10 cellular contexts compared by ENCODE assay signal in the genomic region with DNA sequence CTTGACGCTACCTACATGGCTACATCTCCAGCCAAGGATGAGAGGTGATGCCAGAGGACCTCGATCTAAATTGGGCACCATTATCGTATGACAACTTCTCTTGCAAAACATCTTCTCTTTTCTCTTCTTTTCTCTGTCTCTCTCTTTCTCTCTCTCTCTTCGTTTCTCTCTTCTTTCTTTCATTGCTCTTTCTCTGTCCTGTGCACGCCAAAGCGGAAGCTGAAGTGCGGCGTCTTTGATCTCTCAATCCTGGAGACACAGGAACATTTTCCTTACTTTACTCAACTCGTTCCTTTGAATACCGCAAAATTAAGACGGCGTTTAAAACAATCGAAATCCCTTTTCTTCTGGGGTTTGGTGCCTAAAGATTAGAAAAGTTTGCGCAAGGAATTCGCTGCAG.
DNase-seq lines count a peak whose midpoint lies in the region; ATAC-seq and TF ChIP-seq lines count a peak whose summit lies in the region.
"Had no signal": no experiment of that assay in that cellular context is flagged by ENCODE, and none has a peak within 500 bp of the region (broad histone marks: within the 10 kb centered on the region; RNA-seq: fewer than 3 reads in every experiment).

No MANE protein-coding gene starts in this region.

- CTCF ChIA-PET in CD4-positive, alpha-beta T cell (lab: Charles Lee) = no interaction called here

- H3K27ac Mint-ChIP-seq in CD4-positive, alpha-beta T cell = peak overlapping the region; percentile 99
- peak overlapping the region; percentile 99; the same call in 1 of the 2 replicates for H3K27ac Mint-ChIP-seq in GM23338
- peak overlapping the region; percentile 98 to 99 for H3K27ac Mint-ChIP-seq in activated naive CD4-positive, alpha-beta T cell treated with anti-CD3 and anti-CD28 coated beads, Interleukin-2, amount 50 U/mL, for 72 hours

- no peak for TF ChIP-seq CTCF in CD4-positive, alpha-beta T cell (IDR thresholded peaks at IDR 0.05)
- no peak for TF ChIP-seq CTCF in GM23338 (conservative IDR thresholded peaks at IDR 0.05; ENCODE audit: low read depth in 2 of 2)
- no peak for TF ChIP-seq CTCF in lower leg skin (IDR thresholded peaks at IDR 0.05)
- TF ChIP-seq CTCF in foreskin keratinocyte (conservative IDR thresholded peaks at IDR 0.05) = no peak

- no peak overlapping the region for H2AFZ ChIP-seq in GM23338

- H3K4me2 ChIP-seq in GM23338 = peak overlapping the region; percentile 78

- no peaks in the 10 kb centered on the region for H3K9me3 Mint-ChIP-seq in CD4-positive, alpha-beta T cell
- peaks cover 3% of the 10 kb centered on the region; the same call in 1 of the 3 replicates for H3K9me3 Mint-ChIP-seq in GM23338
- H3K9me3 Mint-ChIP-seq in activated naive CD4-positive, alpha-beta T cell treated with anti-CD3 and anti-CD28 coated beads, Interleukin-2, amount 50 U/mL, for 72 hours = no peaks in the 10 kb centered on the region

- H3K4me3 Mint-ChIP-seq in CD4-positive, alpha-beta T cell = peak overlapping the region; percentile 95
- H3K4me3 Mint-ChIP-seq in GM23338 = peak overlapping the region; percentile 89

- H3K9me3 ChIP-seq in CD4-positive, alpha-beta T cell (ENCODE audit: control insufficient read depth, low read length) = no peaks in the 10 kb centered on the region

- intact Hi-C loops in CD4-positive, alpha-beta T cell (cut with DNase I, micrococcal nuclease) = loop anchor here (1.0 to 5.0 kb wide), 4 partner anchors 66 to 177 kb away; a partner anchor contains a TSS
- intact Hi-C loops in lower leg skin (cut with DNase I; ENCODE audit: low total_unique reads) = no loop called here

- H3K27me3 Mint-ChIP-seq in CD4-positive, alpha-beta T cell = no peaks in the 10 kb centered on the region
- no peaks in the 10 kb centered on the region for H3K27me3 Mint-ChIP-seq in GM23338 (ENCODE audit: insufficient read depth, low read depth, poor library complexity)

- H3K4me1 ChIP-seq in GM23338 (ENCODE audit: insufficient read depth) (peaks cover 5% of the 10 kb centered on the region), foreskin keratinocyte (no peaks in the 10 kb centered on the region)

- DNase-seq in CD4-positive, alpha-beta T cell = no peak
- DNase-seq in GM23338 (ENCODE audit: low spot score) (peak; percentile 58), lower leg skin (ENCODE audit: low spot score in 2 of 2) (peak in 1 of 2 donors; percentile 13), NCI-H2107 (lab: John Stamatoyannopoulos, UW) (no peak), foreskin keratinocyte (no peak)
- DNase-seq in activated naive CD4-positive, alpha-beta T cell treated with anti-CD3 and anti-CD28 coated beads, Interleukin-2, amount 50 U/mL, for 72 hours (ENCODE audit: low spot score in 2 of 2) = no peak
- DNase-seq: effector CD4-positive, alpha-beta T cell; NCI-H446 had no signal

- no peaks in the 10 kb centered on the region for H3K27me3 ChIP-seq in CD4-positive, alpha-beta T cell (ENCODE audit: control insufficient read depth, insufficient read depth, low read length)
- no peaks in the 10 kb centered on the region for H3K27me3 ChIP-seq in GM23338 (ENCODE audit: insufficient read depth)
- no peaks in the 10 kb centered on the region for H3K27me3 ChIP-seq in foreskin keratinocyte

- no peaks in the 10 kb centered on the region for H3K36me3 ChIP-seq in GM23338 (ENCODE audit: insufficient read depth)

- WGBS in lower leg skin, 2 donors = 0% methylated on average over 15 of the region's 15 CpGs; no CpG with 5 or more reads in 1 of the 2 donors

- H3K27ac ChIP-seq in CD4-positive, alpha-beta T cell (ENCODE audit: low read depth, low read length) = peak overlapping the region; percentile 35
- H3K27ac ChIP-seq in GM23338 (ENCODE audit: low read depth) (peak overlapping the region; percentile 76), foreskin keratinocyte (no peak overlapping the region)

- POLR2A ChIA-PET in CD4-positive, alpha-beta T cell (lab: Charles Lee) = interaction anchor here (0.6 to 2.7 kb wide), 26 partner anchors 10 to 1455 kb away, joined by 3 to 63 read pairs (median 4); a partner anchor contains a TSS

- no peaks in the 10 kb centered on the region; the same call in 1 of the 2 replicates for H4K20me1 ChIP-seq in GM23338 (replicated peaks; ENCODE audit: insufficient read depth)

- H3K79me2 ChIP-seq in GM23338 (replicated peaks; ENCODE audit: insufficient read depth) = peaks cover 54% of the 10 kb centered on the region

- peak overlapping the region; percentile 78 for H3K4me3 ChIP-seq in GM23338
- H3K4me3 ChIP-seq in lower leg skin (ENCODE audit: low read depth, poor library complexity, severe bottlenecking) = peak overlapping the region; percentile 52

- H3K36me3 Mint-ChIP-seq in CD4-positive, alpha-beta T cell (ENCODE audit: low read depth) = peaks cover 33% of the 10 kb centered on the region
- peaks cover 3% of the 10 kb centered on the region; the same call in 2 of the 3 replicates for H3K36me3 Mint-ChIP-seq in GM23338 (ENCODE audit: low read depth)
- peaks cover 0 to 5% of the 10 kb centered on the region in 2 donors for H3K36me3 Mint-ChIP-seq in activated naive CD4-positive, alpha-beta T cell treated with anti-CD3 and anti-CD28 coated beads, Interleukin-2, amount 50 U/mL, for 72 hours

- peaks cover 57% of the 10 kb centered on the region for H3K4me1 Mint-ChIP-seq in CD4-positive, alpha-beta T cell (ENCODE audit: low read depth)
- H3K4me1 Mint-ChIP-seq in GM23338 = peaks cover 17% of the 10 kb centered on the region; the same call in 2 of the 3 replicates

- no peak for ATAC-seq in CD4-positive, alpha-beta T cell (ENCODE audit: poor library complexity)
- ATAC-seq in GM23338 (no peak), GM19328 (IDR thresholded peaks at IDR 0.05; ENCODE audit: unreplicated experiment) (no peak), HG03378 (IDR thresholded peaks at IDR 0.05; ENCODE audit: unreplicated experiment) (no peak), foreskin keratinocyte (no peak)
- peak in 1 of 2 donors; percentile 6 for ATAC-seq in activated naive CD4-positive, alpha-beta T cell treated with anti-CD3 and anti-CD28 coated beads, Interleukin-2, amount 50 U/mL, for 72 hours

- no peaks in the 10 kb centered on the region for H3F3A ChIP-seq in GM23338 (replicated peaks; ENCODE audit: low read depth)

- TF ChIP-seq POLR2A in lower leg skin (IDR thresholded peaks at IDR 0.05) = no peak

- no peaks in the 10 kb centered on the region for H3K9me2 ChIP-seq in GM23338 (ENCODE audit: insufficient read depth)

TF ChIP-seq in GM23338, 12 proteins besides CTCF, POLR2A, EP300 and RAD21 (continues in another document):
- no peak for TF ChIP-seq CREB1 (CRISPR knock-in tag; IDR thresholded peaks at IDR 0.05; ENCODE audit: low read depth)
- TF ChIP-seq, protein P1, sequence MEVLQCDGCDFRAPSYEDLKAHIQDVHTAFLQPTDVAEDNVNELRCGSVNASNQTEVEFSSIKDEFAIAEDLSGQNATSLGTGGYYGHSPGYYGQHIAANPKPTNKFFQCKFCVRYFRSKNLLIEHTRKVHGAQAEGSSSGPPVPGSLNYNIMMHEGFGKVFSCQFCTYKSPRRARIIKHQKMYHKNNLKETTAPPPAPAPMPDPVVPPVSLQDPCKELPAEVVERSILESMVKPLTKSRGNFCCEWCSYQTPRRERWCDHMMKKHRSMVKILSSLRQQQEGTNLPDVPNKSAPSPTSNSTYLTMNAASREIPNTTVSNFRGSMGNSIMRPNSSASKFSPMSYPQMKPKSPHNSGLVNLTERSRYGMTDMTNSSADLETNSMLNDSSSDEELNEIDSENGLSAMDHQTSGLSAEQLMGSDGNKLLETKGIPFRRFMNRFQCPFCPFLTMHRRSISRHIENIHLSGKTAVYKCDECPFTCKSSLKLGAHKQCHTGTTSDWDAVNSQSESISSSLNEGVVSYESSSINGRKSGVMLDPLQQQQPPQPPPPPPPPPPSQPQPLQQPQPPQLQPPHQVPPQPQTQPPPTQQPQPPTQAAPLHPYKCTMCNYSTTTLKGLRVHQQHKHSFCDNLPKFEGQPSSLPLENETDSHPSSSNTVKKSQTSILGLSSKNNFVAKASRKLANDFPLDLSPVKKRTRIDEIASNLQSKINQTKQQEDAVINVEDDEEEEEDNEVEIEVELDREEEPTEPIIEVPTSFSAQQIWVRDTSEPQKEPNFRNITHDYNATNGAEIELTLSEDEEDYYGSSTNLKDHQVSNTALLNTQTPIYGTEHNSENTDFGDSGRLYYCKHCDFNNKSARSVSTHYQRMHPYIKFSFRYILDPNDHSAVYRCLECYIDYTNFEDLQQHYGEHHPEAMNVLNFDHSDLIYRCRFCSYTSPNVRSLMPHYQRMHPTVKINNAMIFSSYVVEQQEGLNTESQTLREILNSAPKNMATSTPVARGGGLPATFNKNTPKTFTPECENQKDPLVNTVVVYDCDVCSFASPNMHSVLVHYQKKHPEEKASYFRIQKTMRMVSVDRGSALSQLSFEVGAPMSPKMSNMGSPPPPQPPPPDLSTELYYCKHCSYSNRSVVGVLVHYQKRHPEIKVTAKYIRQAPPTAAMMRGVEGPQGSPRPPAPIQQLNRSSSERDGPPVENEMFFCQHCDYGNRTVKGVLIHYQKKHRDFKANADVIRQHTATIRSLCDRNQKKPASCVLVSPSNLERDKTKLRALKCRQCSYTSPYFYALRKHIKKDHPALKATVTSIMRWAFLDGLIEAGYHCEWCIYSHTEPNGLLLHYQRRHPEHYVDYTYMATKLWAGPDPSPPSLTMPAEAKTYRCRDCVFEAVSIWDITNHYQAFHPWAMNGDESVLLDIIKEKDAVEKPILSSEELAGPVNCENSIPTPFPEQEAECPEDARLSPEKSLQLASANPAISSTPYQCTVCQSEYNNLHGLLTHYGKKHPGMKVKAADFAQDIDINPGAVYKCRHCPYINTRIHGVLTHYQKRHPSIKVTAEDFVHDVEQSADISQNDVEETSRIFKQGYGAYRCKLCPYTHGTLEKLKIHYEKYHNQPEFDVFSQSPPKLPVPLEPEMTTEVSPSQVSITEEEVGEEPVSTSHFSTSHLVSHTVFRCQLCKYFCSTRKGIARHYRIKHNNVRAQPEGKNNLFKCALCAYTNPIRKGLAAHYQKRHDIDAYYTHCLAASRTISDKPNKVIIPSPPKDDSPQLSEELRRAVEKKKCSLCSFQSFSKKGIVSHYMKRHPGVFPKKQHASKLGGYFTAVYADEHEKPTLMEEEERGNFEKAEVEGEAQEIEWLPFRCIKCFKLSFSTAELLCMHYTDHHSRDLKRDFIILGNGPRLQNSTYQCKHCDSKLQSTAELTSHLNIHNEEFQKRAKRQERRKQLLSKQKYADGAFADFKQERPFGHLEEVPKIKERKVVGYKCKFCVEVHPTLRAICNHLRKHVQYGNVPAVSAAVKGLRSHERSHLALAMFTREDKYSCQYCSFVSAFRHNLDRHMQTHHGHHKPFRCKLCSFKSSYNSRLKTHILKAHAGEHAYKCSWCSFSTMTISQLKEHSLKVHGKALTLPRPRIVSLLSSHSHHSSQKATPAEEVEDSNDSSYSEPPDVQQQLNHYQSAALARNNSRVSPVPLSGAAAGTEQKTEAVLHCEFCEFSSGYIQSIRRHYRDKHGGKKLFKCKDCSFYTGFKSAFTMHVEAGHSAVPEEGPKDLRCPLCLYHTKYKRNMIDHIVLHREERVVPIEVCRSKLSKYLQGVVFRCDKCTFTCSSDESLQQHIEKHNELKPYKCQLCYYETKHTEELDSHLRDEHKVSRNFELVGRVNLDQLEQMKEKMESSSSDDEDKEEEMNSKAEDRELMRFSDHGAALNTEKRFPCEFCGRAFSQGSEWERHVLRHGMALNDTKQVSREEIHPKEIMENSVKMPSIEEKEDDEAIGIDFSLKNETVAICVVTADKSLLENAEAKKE (CRISPR knock-in tag; IDR thresholded peaks at IDR 0.05) = no peak
